ENCODE assay signal across 8 cellular contexts in genomic region chr15:78872155-78872971, GRCh38. TPM values are rescaled to one million over a fixed set of nuclear protein-coding genes. Genes with fewer than 3 reads are reported as not detected.
DNase-seq lines count a peak whose midpoint lies in the region; ATAC-seq and TF ChIP-seq lines count a peak whose summit lies in the region.

Gene MORF4L1 (plus strand): TSS chr15:78872890. CDS start chr15:78873018, 128 bp downstream.

- peaks cover 39% of the 10 kb centered on the region for H3K79me2 ChIP-seq in OCI-LY1 (ENCODE audit: insufficient read depth, low read length)

- H3K27ac ChIP-seq in OCI-LY1 (ENCODE audit: low read depth, low read length, poor library complexity, severe bottlenecking) (peak within 1 kb of the TSS; percentile 94), endodermal cell (ENCODE audit: low read depth, low read length) (peak within 1 kb of the TSS; percentile 100)

- H3K9me2 ChIP-seq in OCI-LY1 (ENCODE audit: low read depth, low read length): no peaks in the 10 kb centered on the region

- H3K9me3 ChIP-seq in OCI-LY1 (ENCODE audit: low read length) (no peaks in the 10 kb centered on the region), endodermal cell (ENCODE audit: control insufficient read depth, low read length) (no peaks in the 10 kb centered on the region)

- peak within 1 kb of the TSS; percentile 100 for H3K4me3 Mint-ChIP-seq in endodermal cell

- H3K36me3 Mint-ChIP-seq in endodermal cell (ENCODE audit: low read depth): peaks cover 6% of the 10 kb centered on the region

- H3K27ac Mint-ChIP-seq in endodermal cell: peak within 1 kb of the TSS; percentile 100

- 4 to 11% methylated on average over 18 to 42 of the region's 52 CpGs for WGBS in endodermal cell (ENCODE audit: insufficient coverage in 1 of 2, insufficient read length in 1 of 2), 2 experiments

- ATAC-seq in GM21528 (IDR thresholded peaks at IDR 0.05; ENCODE audit: low FRiP score, unreplicated experiment): peak; percentile 79

- H2AFZ ChIP-seq in OCI-LY1 (ENCODE audit: low read length): peak within 1 kb of the TSS; percentile 96; the same call in 1 of the 2 replicates

- no peaks in the 10 kb centered on the region for H3K9me3 Mint-ChIP-seq in endodermal cell

- peaks cover 4% of the 10 kb centered on the region; the same call in 1 of the 2 replicates for H4K20me1 ChIP-seq in OCI-LY1 (ENCODE audit: insufficient read depth, low read length)

- no peaks in the 10 kb centered on the region for H3K27me3 ChIP-seq in OCI-LY1 (ENCODE audit: insufficient read depth, low read length)
- no peaks in the 10 kb centered on the region for H3K27me3 ChIP-seq in endodermal cell (ENCODE audit: control insufficient read depth, insufficient read depth, low read length, poor library complexity, severe bottlenecking)

- no peaks in the 10 kb centered on the region for H3K27me3 Mint-ChIP-seq in endodermal cell (ENCODE audit: insufficient read depth)

- no peaks in the 10 kb centered on the region for H3F3A ChIP-seq in OCI-LY1 (ENCODE audit: insufficient read depth, low read length)

- H3K4me2 ChIP-seq in OCI-LY1 (ENCODE audit: low read length): peak within 1 kb of the TSS; percentile 96

- DNase-seq in COLO829 (ENCODE audit: low spot score): peak; percentile 83
- peak; percentile 91 for DNase-seq in HuH-7.5 (ENCODE audit: low spot score)
- DNase-seq in activated CD8-positive, alpha-beta memory T cell treated with anti-CD3 and anti-CD28 coated beads, Interleukin-2, amount 50 U/mL, for 4 hours: peak; percentile 94
- peak; percentile 99 for DNase-seq in endodermal cell
- peak; percentile 99 for DNase-seq in mesenteric fat pad (ENCODE audit: low spot score)
- peak; percentile 95 for DNase-seq in stimulated activated CD8-positive, alpha-beta memory T cell treated with anti-CD3 and anti-CD28 coated beads, Interleukin-12 subunit alpha, Interleukin-12 subunit beta, amount 100 ng/mL, for 4 hours (ENCODE audit: low read depth)

- H3K4me1 Mint-ChIP-seq in endodermal cell: peaks cover 25% of the 10 kb centered on the region

- H3K9ac ChIP-seq in OCI-LY1 (ENCODE audit: low read length): peak within 1 kb of the TSS; percentile 90
- H3K9ac ChIP-seq in endodermal cell (ENCODE audit: extremely low read depth, low read length, poor library complexity, severe bottlenecking): peak within 1 kb of the TSS; percentile 100

- H3K4me1 ChIP-seq in OCI-LY1 (ENCODE audit: insufficient read depth, low read length, severe bottlenecking) (peaks cover 35% of the 10 kb centered on the region), endodermal cell (ENCODE audit: control insufficient read depth, insufficient read depth, low read length) (peaks cover 6% of the 10 kb centered on the region)

- H3K4me3 ChIP-seq in OCI-LY1 (ENCODE audit: low read depth, low read length, poor library complexity, severe bottlenecking): peak within 1 kb of the TSS; percentile 86
- peak within 1 kb of the TSS; percentile 89 for H3K4me3 ChIP-seq in endodermal cell (ENCODE audit: low read length)

- no peaks in the 10 kb centered on the region for H3K36me3 ChIP-seq in OCI-LY1 (ENCODE audit: insufficient read depth, low read length)
- peaks cover 1% of the 10 kb centered on the region for H3K36me3 ChIP-seq in endodermal cell (ENCODE audit: control insufficient read depth, insufficient read depth, low read length)

- TF ChIP-seq CTCF in OCI-LY1 (IDR thresholded peaks at IDR 0.05; ENCODE audit: low read length) (no peak), endodermal cell (conservative IDR thresholded peaks at IDR 0.05) (no peak)

RNA-seq across cellular contexts. Expression of gene MORF4L1, which starts in this region (rescaled TPM):
- 100 to 1,000 TPM; 457 to 505 TPM for total RNA-seq in endodermal cell
- polyA plus RNA-seq in endodermal cell (2013, experiment 1 of 2): 438 TPM
- 420 TPM for polyA plus RNA-seq in endodermal cell (2013, experiment 2 of 2)
- total RNA-seq in mesenteric fat pad: 330 TPM

Comparison
In these comparisons a context has a peak if more than half of its experiments do, and no peak if none do; other contexts are left out.
1. Peak in every context shown above with its lines: DNase-seq, ATAC-seq, H3K4me3 ChIP-seq and H3K27ac ChIP-seq.